17 cellular contexts compared by ENCODE assay signal in genomic region chr5:148532962-148533670, GRCh38.
DNase-seq lines count a peak whose midpoint lies in the region; ATAC-seq and TF ChIP-seq lines count a peak whose summit lies in the region.
"Had no signal": no experiment of that assay in that cellular context is flagged by ENCODE, and none has a peak within 500 bp of the region (broad histone marks: within the 10 kb centered on the region; RNA-seq: fewer than 3 reads in every experiment).

No MANE protein-coding gene starts in this region.

- POLR2A ChIA-PET in A673 (lab: Charles Lee; ENCODE audit: low non-redundant PET), result no interaction called here

- H3K36me3 ChIP-seq in A673 (ENCODE audit: insufficient read depth, low read length, poor library complexity, severe bottlenecking), result no peaks in the 10 kb centered on the region

- H3K4me3 Mint-ChIP-seq in activated T-helper 17 cell treated with anti-CD3 and anti-CD28 coated beads, Interleukin-2, amount 50 U/mL, for 72 hours, result no peak overlapping the region
- H3K4me3 Mint-ChIP-seq: CD4-positive, alpha-beta memory T cell; GM23338 had no signal

- H3K27ac Mint-ChIP-seq in activated T-helper 17 cell treated with anti-CD3 and anti-CD28 coated beads, Interleukin-2, amount 50 U/mL, for 72 hours, result no peak overlapping the region
- H3K27ac Mint-ChIP-seq: CD4-positive, alpha-beta memory T cell; GM23338 had no signal

- H3K27me3 ChIP-seq in A673 (replicated peaks; ENCODE audit: insufficient read depth, low read depth, low read length, poor library complexity), result peaks cover 19% of the 10 kb centered on the region

- H3K4me1 Mint-ChIP-seq in activated T-helper 17 cell treated with anti-CD3 and anti-CD28 coated beads, Interleukin-2, amount 50 U/mL, for 72 hours, result no peaks in the 10 kb centered on the region
- H3K4me1 Mint-ChIP-seq: CD4-positive, alpha-beta memory T cell; GM23338 had no signal

- no TSS peak for BruUV-seq in A673 (replicated peaks; lab: Mats Ljungman, UMichigan)

- peaks cover 11% of the 10 kb centered on the region for H3K4me1 ChIP-seq in A673 (ENCODE audit: insufficient read depth, low read length, poor library complexity, severe bottlenecking)

- no peak for TF ChIP-seq CTCF in A673 (conservative IDR thresholded peaks at IDR 0.05; ENCODE audit: low read depth, low read length)

- peaks cover 27% of the 10 kb centered on the region for H3K9me3 ChIP-seq in A673 (ENCODE audit: low read depth, low read length, poor library complexity, severe bottlenecking)

- H3K36me3 Mint-ChIP-seq in activated T-helper 17 cell treated with anti-CD3 and anti-CD28 coated beads, Interleukin-2, amount 50 U/mL, for 72 hours (ENCODE audit: low read depth), result no peaks in the 10 kb centered on the region
- H3K36me3 Mint-ChIP-seq: CD4-positive, alpha-beta memory T cell had no signal

- no peak overlapping the region for H3K4me3 ChIP-seq in A673 (ENCODE audit: low read depth, low read length, poor library complexity, severe bottlenecking)
- H3K4me3 ChIP-seq: GM23338 had no signal

- CTCF ChIA-PET in A673 (lab: Charles Lee), result interaction anchor here (0.6 kb wide), 1 partner anchor 485 kb away, joined by 3 read pairs; no protein-coding TSS in a partner anchor

- peak; percentile 23 to 46 for DNase-seq in NCI-H526 (lab: John Stamatoyannopoulos, UW)
- no peak for DNase-seq in NCI-H526 treated with DMSO at 0.1 percent for 48 hours (lab: John Stamatoyannopoulos, UW)
- peak; percentile 93 for DNase-seq in A673 (ENCODE audit: low spot score)
- DNase-seq in NCI-H524 treated with DMSO at 0.1 percent for 48 hours (lab: John Stamatoyannopoulos, UW), result peak; percentile 36
- no peak for DNase-seq in AG08395 (ENCODE audit: low spot score)
- DNase-seq in cerebellar nuclear complex (lab: John Stamatoyannopoulos, UW), result no peak
- DNase-seq: 8988T; ACHN; AML-193; CD4-positive, alpha-beta memory T cell; DMS153; DMS79; GDM1; HCEC 1CT had no signal

- peaks cover 48% of the 10 kb centered on the region for H3K27me3 Mint-ChIP-seq in activated T-helper 17 cell treated with anti-CD3 and anti-CD28 coated beads, Interleukin-2, amount 50 U/mL, for 72 hours

- intact Hi-C loops in A673 (cut with micrococcal nuclease; ENCODE audit: unreplicated experiment), result no loop called here

- no peak for ATAC-seq in activated T-helper 17 cell treated with anti-CD3 and anti-CD28 coated beads, Interleukin-2, amount 50 U/mL, for 72 hours (replicated peaks)
- ATAC-seq: GM23338 had no signal

- peak overlapping the region; percentile 28 for H3K27ac ChIP-seq in A673 (ENCODE audit: low read depth, low read length, poor library complexity, severe bottlenecking)
- H3K27ac ChIP-seq: C4-2B had no signal

- H3K9me3 Mint-ChIP-seq in activated T-helper 17 cell treated with anti-CD3 and anti-CD28 coated beads, Interleukin-2, amount 50 U/mL, for 72 hours, result peaks cover 14% of the 10 kb centered on the region

Comparison
In these comparisons a context has a peak if more than half of its experiments do, and no peak if none do; other contexts are left out.
1. DNase-seq: peak in NCI-H526 (2 of 2), A673 (single experiment) and NCI-H524 treated with DMSO at 0.1 percent for 48 hours (single experiment); none in NCI-H526 treated with DMSO at 0.1 percent for 48 hours (single experiment), AG08395 (single experiment) and cerebellar nuclear complex (0 of 2).